Comparison of ENCODE assay signal across 18 cellular contexts in genomic region chr5:135211083-135211790, GRCh38.
DNase-seq lines count a peak whose midpoint lies in the region; ATAC-seq and TF ChIP-seq lines count a peak whose summit lies in the region.
"Had no signal": no experiment of that assay in that cellular context is flagged by ENCODE, and none has a peak within 500 bp of the region (broad histone marks: within the 10 kb centered on the region; RNA-seq: fewer than 3 reads in every experiment).

No MANE protein-coding gene starts in this region.

- intact Hi-C loops in activated CD4-positive, alpha-beta T cell treated with anti-CD3 and anti-CD28 coated beads, Interleukin-2, amount 10 ng/mL, durations not matched to agents 24 days and 14 days (cut with micrococcal nuclease): no loop called here
- intact Hi-C loops in uterus (cut with DNase I; ENCODE audit: low total_unique reads): no loop called here

- no peaks in the 10 kb centered on the region for H3K36me3 Mint-ChIP-seq in activated CD4-positive, alpha-beta T cell treated with anti-CD3 and anti-CD28 coated beads, Interleukin-2, amount 10 ng/mL, durations not matched to agents 7 days and 5 days (ENCODE audit: low read depth)
- H3K36me3 Mint-ChIP-seq in activated CD4-positive, alpha-beta T cell treated with anti-CD3 and anti-CD28 coated beads, Interleukin-2, amount 10 ng/mL, durations not matched to agents 24 days and 14 days (ENCODE audit: low read depth): no peaks in the 10 kb centered on the region
- H3K36me3 Mint-ChIP-seq: CD8-positive, alpha-beta T cell had no signal

- H3K4me3 ChIP-seq in WERI-Rb-1 (ENCODE audit: low read depth, low read length) (no peak overlapping the region), mesenchymal stem cell (ENCODE audit: insufficient read depth in 1 of 2, low read depth in 1 of 2, low read length in 2 of 2) (peak overlapping the region in 1 of 2 experiments; percentile 5), uterus (no peak overlapping the region)
- H3K4me3 ChIP-seq: body of pancreas, lower lobe of right lung, Peyer's patch, skin epidermis had no signal

- no peak overlapping the region for H3K4me3 Mint-ChIP-seq in activated CD4-positive, alpha-beta T cell treated with anti-CD3 and anti-CD28 coated beads, Interleukin-2, amount 10 ng/mL, durations not matched to agents 7 days and 5 days
- H3K4me3 Mint-ChIP-seq in activated CD4-positive, alpha-beta T cell treated with anti-CD3 and anti-CD28 coated beads, Interleukin-2, amount 10 ng/mL, durations not matched to agents 24 days and 14 days: no peak overlapping the region
- H3K4me3 Mint-ChIP-seq: CD8-positive, alpha-beta T cell had no signal

- 82% methylated on average over 8 of the region's 9 CpGs for WGBS in mesenchymal stem cell

- CTCF ChIA-PET in activated CD4-positive, alpha-beta T cell treated with anti-CD3 and anti-CD28 coated beads, Interleukin-2, amount 10 ng/mL, durations not matched to agents 7 days and 5 days (lab: Charles Lee): interaction anchor here (0.5 to 1.7 kb wide), 5 partner anchors 12 to 64 kb away, joined by 3 to 6 read pairs (median 4); no protein-coding TSS in a partner anchor

- H3K79me1 ChIP-seq in mesenchymal stem cell (replicated peaks; ENCODE audit: low read length, poor library complexity, severe bottlenecking): no peaks in the 10 kb centered on the region

- H4K91ac ChIP-seq in mesenchymal stem cell (ENCODE audit: low read length): no peak overlapping the region

- no peaks in the 10 kb centered on the region for H3K9me3 ChIP-seq in WERI-Rb-1 (ENCODE audit: severe bottlenecking)
- H3K9me3 ChIP-seq in mesenchymal stem cell (ENCODE audit: control insufficient read depth, low read length): no peaks in the 10 kb centered on the region
- H3K9me3 ChIP-seq in uterus: no peaks in the 10 kb centered on the region
- H3K9me3 ChIP-seq: body of pancreas, lower lobe of right lung, Peyer's patch had no signal

- H3K27me3 ChIP-seq in WERI-Rb-1 (ENCODE audit: insufficient read depth, low read depth, severe bottlenecking) (no peaks in the 10 kb centered on the region), mesenchymal stem cell (ENCODE audit: control insufficient read depth in 1 of 2, insufficient read depth in 1 of 2, low read length in 2 of 2) (peaks cover 0 to 8% of the 10 kb centered on the region in 2 experiments), uterus (no peaks in the 10 kb centered on the region)
- H3K27me3 ChIP-seq: body of pancreas, Peyer's patch had no signal

- peak overlapping the region; percentile 80 for H3K27ac ChIP-seq in WERI-Rb-1
- H3K27ac ChIP-seq in mesenchymal stem cell (ENCODE audit: low read length, poor library complexity, severe bottlenecking): no peak overlapping the region
- peak overlapping the region; percentile 35 to 63 for H3K27ac ChIP-seq in uterus
- H3K27ac ChIP-seq: body of pancreas, foreskin keratinocyte, lower lobe of right lung, Peyer's patch, skin epidermis had no signal

- no peak overlapping the region for H2AFZ ChIP-seq in mesenchymal stem cell (ENCODE audit: low read depth, low read length)

- peaks cover 10% of the 10 kb centered on the region for H3K4me1 ChIP-seq in mesenchymal stem cell (ENCODE audit: control insufficient read depth, insufficient read depth, low read depth, low read length)
- peaks cover 0 to 6% of the 10 kb centered on the region in 2 donors for H3K4me1 ChIP-seq in uterus
- H3K4me1 ChIP-seq: body of pancreas, lower lobe of right lung had no signal

- no peak overlapping the region for H3K9ac ChIP-seq in mesenchymal stem cell (ENCODE audit: low read length)

- POLR2A ChIA-PET in activated CD4-positive, alpha-beta T cell treated with anti-CD3 and anti-CD28 coated beads, Interleukin-2, amount 10 ng/mL, durations not matched to agents 7 days and 5 days (lab: Charles Lee): no interaction called here

- no peak overlapping the region for H3K14ac ChIP-seq in mesenchymal stem cell (ENCODE audit: low read length in 2 of 2)

- peak overlapping the region in 1 of 2 experiments; percentile 78 for H2BK12ac ChIP-seq in mesenchymal stem cell (ENCODE audit: low read length in 2 of 2)

- H3K4me2 ChIP-seq in mesenchymal stem cell (ENCODE audit: low read length, poor library complexity, severe bottlenecking): no peak overlapping the region

- no peak for TF ChIP-seq CTCF in WERI-Rb-1 (IDR thresholded peaks at IDR 0.05; ENCODE audit: low read depth, low read length)
- TF ChIP-seq CTCF in uterus (IDR thresholded peaks at IDR 0.05): no peak

- H4K8ac ChIP-seq in mesenchymal stem cell (ENCODE audit: low read length): peak overlapping the region; percentile 38

- peak overlapping the region in 1 of 2 experiments; percentile 49 for H3K18ac ChIP-seq in mesenchymal stem cell (ENCODE audit: low read depth in 1 of 2, low read length in 2 of 2)

- no peak overlapping the region for H3K27ac Mint-ChIP-seq in activated CD4-positive, alpha-beta T cell treated with anti-CD3 and anti-CD28 coated beads, Interleukin-2, amount 10 ng/mL, durations not matched to agents 7 days and 5 days
- H3K27ac Mint-ChIP-seq in activated CD4-positive, alpha-beta T cell treated with anti-CD3 and anti-CD28 coated beads, Interleukin-2, amount 10 ng/mL, durations not matched to agents 24 days and 14 days: no peak overlapping the region
- H3K27ac Mint-ChIP-seq: CD8-positive, alpha-beta T cell had no signal

- H3K27me3 Mint-ChIP-seq in activated CD4-positive, alpha-beta T cell treated with anti-CD3 and anti-CD28 coated beads, Interleukin-2, amount 10 ng/mL, durations not matched to agents 7 days and 5 days: peaks cover 20% of the 10 kb centered on the region
- peaks cover 26% of the 10 kb centered on the region for H3K27me3 Mint-ChIP-seq in activated CD4-positive, alpha-beta T cell treated with anti-CD3 and anti-CD28 coated beads, Interleukin-2, amount 10 ng/mL, durations not matched to agents 24 days and 14 days

- H3K4ac ChIP-seq in mesenchymal stem cell (ENCODE audit: low read depth in 1 of 2, low read length in 2 of 2): no peak overlapping the region

- H3K23ac ChIP-seq in mesenchymal stem cell (ENCODE audit: low read length in 2 of 2): no peak overlapping the region

- no peak overlapping the region for H2BK120ac ChIP-seq in mesenchymal stem cell (ENCODE audit: low read depth, low read length)

- H2BK5ac ChIP-seq in mesenchymal stem cell (ENCODE audit: low read depth, low read length, poor library complexity, severe bottlenecking): no peak overlapping the region

- no peaks in the 10 kb centered on the region for H3K9me3 Mint-ChIP-seq in activated CD4-positive, alpha-beta T cell treated with anti-CD3 and anti-CD28 coated beads, Interleukin-2, amount 10 ng/mL, durations not matched to agents 7 days and 5 days
- H3K9me3 Mint-ChIP-seq in activated CD4-positive, alpha-beta T cell treated with anti-CD3 and anti-CD28 coated beads, Interleukin-2, amount 10 ng/mL, durations not matched to agents 24 days and 14 days: no peaks in the 10 kb centered on the region
- H3K9me3 Mint-ChIP-seq: CD8-positive, alpha-beta T cell had no signal

- no peak overlapping the region for H2BK15ac ChIP-seq in mesenchymal stem cell (ENCODE audit: low read depth, poor library complexity, severe bottlenecking)

- no peaks in the 10 kb centered on the region for H3K4me1 Mint-ChIP-seq in activated CD4-positive, alpha-beta T cell treated with anti-CD3 and anti-CD28 coated beads, Interleukin-2, amount 10 ng/mL, durations not matched to agents 7 days and 5 days
- no peaks in the 10 kb centered on the region for H3K4me1 Mint-ChIP-seq in activated CD4-positive, alpha-beta T cell treated with anti-CD3 and anti-CD28 coated beads, Interleukin-2, amount 10 ng/mL, durations not matched to agents 24 days and 14 days

- no peaks in the 10 kb centered on the region for H3K36me3 ChIP-seq in WERI-Rb-1
- no peaks in the 10 kb centered on the region for H3K36me3 ChIP-seq in mesenchymal stem cell (ENCODE audit: control insufficient read depth in 1 of 2, insufficient read depth in 2 of 2, low read depth in 1 of 2, low read length in 2 of 2)
- H3K36me3 ChIP-seq in uterus: no peaks in the 10 kb centered on the region
- H3K36me3 ChIP-seq: lower lobe of right lung, Peyer's patch had no signal

- DNase-seq in activated CD4-positive, alpha-beta T cell treated with anti-CD3 and anti-CD28 coated beads, Interleukin-2, amount 10 ng/mL, durations not matched to agents 7 days and 5 days: peak; percentile 0
- no peak for DNase-seq in activated CD4-positive, alpha-beta T cell treated with anti-CD3 and anti-CD28 coated beads, Interleukin-2, amount 10 ng/mL, durations not matched to agents 24 days and 14 days
- peak; percentile 86 for DNase-seq in WERI-Rb-1
- peak; percentile 50 for DNase-seq in mesenchymal stem cell
- no peak for DNase-seq in uterus
- no peak for DNase-seq in inferior parietal cortex (ENCODE audit: extremely low spot score)
- no peak for DNase-seq in cortex of kidney (lab: John Stamatoyannopoulos, UW)
- DNase-seq: body of pancreas; CD8-positive, alpha-beta T cell; foreskin keratinocyte; GDM1; lower lobe of right lung; NCI-H1930; NCI-H526 treated with DMSO at 0.1 percent for 48 hours; stimulated activated naive CD4-positive, alpha-beta T cell treated with Interleukin-2 at 50 U/mL for 16 hours had no signal

- H2AK5ac ChIP-seq in mesenchymal stem cell (ENCODE audit: low read length, severe bottlenecking): no peak overlapping the region

- no peak for ATAC-seq in GM18511 (IDR thresholded peaks at IDR 0.05; ENCODE audit: unreplicated experiment)
- ATAC-seq: body of pancreas; CD8-positive, alpha-beta T cell; foreskin keratinocyte; lower lobe of right lung had no signal

- TF ChIP-seq POLR2A in uterus (IDR thresholded peaks at IDR 0.05): no peak

Comparison
In these comparisons a context has a peak if more than half of its experiments do, and no peak if none do; other contexts are left out.
1. DNase-seq: peak in activated CD4-positive, alpha-beta T cell treated with anti-CD3 and anti-CD28 coated beads, Interleukin-2, amount 10 ng/mL, durations not matched to agents 7 days and 5 days (single experiment), WERI-Rb-1 (single experiment) and mesenchymal stem cell (single experiment); none in activated CD4-positive, alpha-beta T cell treated with anti-CD3 and anti-CD28 coated beads, Interleukin-2, amount 10 ng/mL, durations not matched to agents 24 days and 14 days (single experiment), uterus (0 of 2), inferior parietal cortex (single experiment) and cortex of kidney (single experiment).